1 cellular context compared by ENCODE assay signal in the genomic region with DNA sequence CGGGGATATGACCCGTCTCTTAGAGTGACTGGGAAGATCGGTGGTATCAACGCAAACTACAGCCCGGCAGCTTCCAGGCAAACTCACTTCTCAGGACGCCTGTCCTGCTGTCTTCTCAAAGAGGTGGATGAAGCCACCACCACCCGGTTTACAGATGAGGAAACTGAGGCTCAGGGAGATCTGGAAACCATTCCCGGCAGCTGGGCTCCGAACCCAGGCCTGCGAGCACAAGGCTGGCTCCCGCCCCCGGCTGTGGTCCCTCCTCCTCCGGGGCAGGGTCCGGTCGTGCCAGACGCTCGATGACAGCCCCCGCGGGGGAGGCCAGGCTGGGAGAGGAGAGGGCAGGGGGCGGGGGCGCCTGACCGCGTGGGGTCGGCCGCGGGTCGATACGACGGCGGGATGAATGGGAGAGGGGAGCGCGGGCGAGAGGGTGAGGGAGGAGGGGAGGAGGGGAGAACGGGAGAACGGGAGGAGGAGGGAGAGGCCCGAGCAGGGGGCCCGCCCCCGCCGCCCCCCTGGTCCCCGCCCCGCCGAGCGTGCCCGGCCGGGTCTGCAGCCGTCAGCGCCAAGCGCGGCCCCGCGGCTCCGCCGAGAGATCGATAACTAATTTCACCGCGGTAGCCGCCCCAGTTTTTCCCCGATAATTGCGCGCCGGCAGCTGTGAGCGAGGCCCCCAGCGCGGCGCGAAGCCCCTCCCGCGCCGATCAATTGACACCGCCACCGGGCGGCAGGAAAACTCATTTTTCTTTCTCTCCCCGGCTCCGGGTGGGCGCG.
A peak's percentile ranks its signal among the peaks of the same experiment; 100 is the strongest.
TF ChIP-seq lines count a peak whose summit lies in the region.

No MANE protein-coding gene starts in this region.

TF ChIP-seq in HepG2, 621 proteins besides CTCF, POLR2A, EP300 and RAD21 (continued from another document and continues in another):
- TF ChIP-seq, protein P1, sequence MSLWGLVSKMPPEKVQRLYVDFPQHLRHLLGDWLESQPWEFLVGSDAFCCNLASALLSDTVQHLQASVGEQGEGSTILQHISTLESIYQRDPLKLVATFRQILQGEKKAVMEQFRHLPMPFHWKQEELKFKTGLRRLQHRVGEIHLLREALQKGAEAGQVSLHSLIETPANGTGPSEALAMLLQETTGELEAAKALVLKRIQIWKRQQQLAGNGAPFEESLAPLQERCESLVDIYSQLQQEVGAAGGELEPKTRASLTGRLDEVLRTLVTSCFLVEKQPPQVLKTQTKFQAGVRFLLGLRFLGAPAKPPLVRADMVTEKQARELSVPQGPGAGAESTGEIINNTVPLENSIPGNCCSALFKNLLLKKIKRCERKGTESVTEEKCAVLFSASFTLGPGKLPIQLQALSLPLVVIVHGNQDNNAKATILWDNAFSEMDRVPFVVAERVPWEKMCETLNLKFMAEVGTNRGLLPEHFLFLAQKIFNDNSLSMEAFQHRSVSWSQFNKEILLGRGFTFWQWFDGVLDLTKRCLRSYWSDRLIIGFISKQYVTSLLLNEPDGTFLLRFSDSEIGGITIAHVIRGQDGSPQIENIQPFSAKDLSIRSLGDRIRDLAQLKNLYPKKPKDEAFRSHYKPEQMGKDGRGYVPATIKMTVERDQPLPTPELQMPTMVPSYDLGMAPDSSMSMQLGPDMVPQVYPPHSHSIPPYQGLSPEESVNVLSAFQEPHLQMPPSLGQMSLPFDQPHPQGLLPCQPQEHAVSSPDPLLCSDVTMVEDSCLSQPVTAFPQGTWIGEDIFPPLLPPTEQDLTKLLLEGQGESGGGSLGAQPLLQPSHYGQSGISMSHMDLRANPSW (CRISPR knock-in tag; IDR thresholded peaks at IDR 0.05; ENCODE audit: borderline replicate concordance), result no peak
- TF ChIP-seq ZNF777 (CRISPR knock-in tag; IDR thresholded peaks at IDR 0.05) (peak; percentile 31; the same call in 1 of the 2 replicates), ZNF589 (CRISPR knock-in tag; conservative IDR thresholded peaks at IDR 0.05) (0 out of 2 replicates have a peak, but pooled peaks have one; percentile 55), FOXA3 (CRISPR knock-in tag; IDR thresholded peaks at IDR 0.05) (peak; percentile 20; the same call in 1 of the 2 replicates), MEF2D (CRISPR knock-in tag; IDR thresholded peaks at IDR 0.05) (0 out of 2 replicates have a peak, but pooled peaks have one; percentile 45), ZNF260 (CRISPR knock-in tag; IDR thresholded peaks at IDR 0.05; ENCODE audit: borderline replicate concordance, low read depth) (no peak), ZFY (CRISPR knock-in tag; IDR thresholded peaks at IDR 0.05) (peak; percentile 18; the same call in 1 of the 2 replicates), MEIS1 (CRISPR knock-in tag; IDR thresholded peaks at IDR 0.05; ENCODE audit: borderline replicate concordance) (peak; percentile 31; the same call in 1 of the 2 replicates), PITX1 (CRISPR knock-in tag; IDR thresholded peaks at IDR 0.05) (peak; percentile 48; the same call in 1 of the 2 replicates), DR1 (CRISPR knock-in tag; IDR thresholded peaks at IDR 0.05) (no peak), PHF21A (CRISPR knock-in tag; IDR thresholded peaks at IDR 0.05) (peak; percentile 16; the same call in 1 of the 2 replicates), ZNF350 (CRISPR knock-in tag; IDR thresholded peaks at IDR 0.05; ENCODE audit: borderline replicate concordance, low read depth) (no peak), MYC (CRISPR knock-in tag; IDR thresholded peaks at IDR 0.05; ENCODE audit: borderline replicate concordance) (peak; percentile 55; the same call in 1 of the 2 replicates), DMAP1 (CRISPR knock-in tag; IDR thresholded peaks at IDR 0.05) (no peak), ZNF713 (CRISPR knock-in tag; IDR thresholded peaks at IDR 0.05) (no peak), KDM2A (CRISPR knock-in tag; IDR thresholded peaks at IDR 0.05; ENCODE audit: borderline replicate concordance, low read depth) (peak; percentile 52; the same call in 1 of the 2 replicates), ZNF652 (CRISPR knock-in tag; IDR thresholded peaks at IDR 0.05; ENCODE audit: borderline replicate concordance, low read depth) (no peak), KLF9 (CRISPR knock-in tag; IDR thresholded peaks at IDR 0.05; ENCODE audit: low read depth) (no peak), MBD4 (IDR thresholded peaks at IDR 0.05; ENCODE audit: borderline replicate concordance, low read length) (no peak), NFE2 (CRISPR knock-in tag; IDR thresholded peaks at IDR 0.05) (no peak), SIN3A (IDR thresholded peaks at IDR 0.05; ENCODE audit: borderline replicate concordance, low read depth, low read length) (0 out of 2 replicates have a peak, but pooled peaks have one; percentile 19), DPF2 (CRISPR knock-in tag; IDR thresholded peaks at IDR 0.05; ENCODE audit: borderline replicate concordance, low read depth) (peak; percentile 41; the same call in 1 of the 2 replicates), KMT2A (CRISPR knock-in tag; IDR thresholded peaks at IDR 0.05) (no peak), ZC3H13 (CRISPR knock-in tag; IDR thresholded peaks at IDR 0.05) (no peak), PHF20 (CRISPR knock-in tag; IDR thresholded peaks at IDR 0.05) (0 out of 2 replicates have a peak, but pooled peaks have one; percentile 41)
- TF ChIP-seq, protein P2, sequence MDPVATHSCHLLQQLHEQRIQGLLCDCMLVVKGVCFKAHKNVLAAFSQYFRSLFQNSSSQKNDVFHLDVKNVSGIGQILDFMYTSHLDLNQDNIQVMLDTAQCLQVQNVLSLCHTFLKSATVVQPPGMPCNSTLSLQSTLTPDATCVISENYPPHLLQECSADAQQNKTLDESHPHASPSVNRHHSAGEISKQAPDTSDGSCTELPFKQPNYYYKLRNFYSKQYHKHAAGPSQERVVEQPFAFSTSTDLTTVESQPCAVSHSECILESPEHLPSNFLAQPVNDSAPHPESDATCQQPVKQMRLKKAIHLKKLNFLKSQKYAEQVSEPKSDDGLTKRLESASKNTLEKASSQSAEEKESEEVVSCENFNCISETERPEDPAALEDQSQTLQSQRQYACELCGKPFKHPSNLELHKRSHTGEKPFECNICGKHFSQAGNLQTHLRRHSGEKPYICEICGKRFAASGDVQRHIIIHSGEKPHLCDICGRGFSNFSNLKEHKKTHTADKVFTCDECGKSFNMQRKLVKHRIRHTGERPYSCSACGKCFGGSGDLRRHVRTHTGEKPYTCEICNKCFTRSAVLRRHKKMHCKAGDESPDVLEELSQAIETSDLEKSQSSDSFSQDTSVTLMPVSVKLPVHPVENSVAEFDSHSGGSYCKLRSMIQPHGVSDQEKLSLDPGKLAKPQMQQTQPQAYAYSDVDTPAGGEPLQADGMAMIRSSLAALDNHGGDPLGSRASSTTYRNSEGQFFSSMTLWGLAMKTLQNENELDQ (CRISPR knock-in tag; IDR thresholded peaks at IDR 0.05; ENCODE audit: borderline replicate concordance), result no peak
- TF ChIP-seq, protein P3, sequence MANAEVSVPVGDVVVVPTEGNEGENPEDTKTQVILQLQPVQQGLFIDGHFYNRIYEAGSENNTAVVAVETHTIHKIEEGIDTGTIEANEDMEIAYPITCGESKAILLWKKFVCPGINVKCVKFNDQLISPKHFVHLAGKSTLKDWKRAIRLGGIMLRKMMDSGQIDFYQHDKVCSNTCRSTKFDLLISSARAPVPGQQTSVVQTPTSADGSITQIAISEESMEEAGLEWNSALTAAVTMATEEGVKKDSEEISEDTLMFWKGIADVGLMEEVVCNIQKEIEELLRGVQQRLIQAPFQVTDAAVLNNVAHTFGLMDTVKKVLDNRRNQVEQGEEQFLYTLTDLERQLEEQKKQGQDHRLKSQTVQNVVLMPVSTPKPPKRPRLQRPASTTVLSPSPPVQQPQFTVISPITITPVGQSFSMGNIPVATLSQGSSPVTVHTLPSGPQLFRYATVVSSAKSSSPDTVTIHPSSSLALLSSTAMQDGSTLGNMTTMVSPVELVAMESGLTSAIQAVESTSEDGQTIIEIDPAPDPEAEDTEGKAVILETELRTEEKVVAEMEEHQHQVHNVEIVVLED (CRISPR knock-in tag; IDR thresholded peaks at IDR 0.05; ENCODE audit: borderline replicate concordance), result peak; percentile 40; the same call in 1 of the 2 replicates
- TF ChIP-seq, protein P4, sequence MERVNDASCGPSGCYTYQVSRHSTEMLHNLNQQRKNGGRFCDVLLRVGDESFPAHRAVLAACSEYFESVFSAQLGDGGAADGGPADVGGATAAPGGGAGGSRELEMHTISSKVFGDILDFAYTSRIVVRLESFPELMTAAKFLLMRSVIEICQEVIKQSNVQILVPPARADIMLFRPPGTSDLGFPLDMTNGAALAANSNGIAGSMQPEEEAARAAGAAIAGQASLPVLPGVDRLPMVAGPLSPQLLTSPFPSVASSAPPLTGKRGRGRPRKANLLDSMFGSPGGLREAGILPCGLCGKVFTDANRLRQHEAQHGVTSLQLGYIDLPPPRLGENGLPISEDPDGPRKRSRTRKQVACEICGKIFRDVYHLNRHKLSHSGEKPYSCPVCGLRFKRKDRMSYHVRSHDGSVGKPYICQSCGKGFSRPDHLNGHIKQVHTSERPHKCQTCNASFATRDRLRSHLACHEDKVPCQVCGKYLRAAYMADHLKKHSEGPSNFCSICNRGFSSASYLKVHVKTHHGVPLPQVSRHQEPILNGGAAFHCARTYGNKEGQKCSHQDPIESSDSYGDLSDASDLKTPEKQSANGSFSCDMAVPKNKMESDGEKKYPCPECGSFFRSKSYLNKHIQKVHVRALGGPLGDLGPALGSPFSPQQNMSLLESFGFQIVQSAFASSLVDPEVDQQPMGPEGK (CRISPR knock-in tag; IDR thresholded peaks at IDR 0.05), result peak; percentile 90
- TF ChIP-seq, protein P5, sequence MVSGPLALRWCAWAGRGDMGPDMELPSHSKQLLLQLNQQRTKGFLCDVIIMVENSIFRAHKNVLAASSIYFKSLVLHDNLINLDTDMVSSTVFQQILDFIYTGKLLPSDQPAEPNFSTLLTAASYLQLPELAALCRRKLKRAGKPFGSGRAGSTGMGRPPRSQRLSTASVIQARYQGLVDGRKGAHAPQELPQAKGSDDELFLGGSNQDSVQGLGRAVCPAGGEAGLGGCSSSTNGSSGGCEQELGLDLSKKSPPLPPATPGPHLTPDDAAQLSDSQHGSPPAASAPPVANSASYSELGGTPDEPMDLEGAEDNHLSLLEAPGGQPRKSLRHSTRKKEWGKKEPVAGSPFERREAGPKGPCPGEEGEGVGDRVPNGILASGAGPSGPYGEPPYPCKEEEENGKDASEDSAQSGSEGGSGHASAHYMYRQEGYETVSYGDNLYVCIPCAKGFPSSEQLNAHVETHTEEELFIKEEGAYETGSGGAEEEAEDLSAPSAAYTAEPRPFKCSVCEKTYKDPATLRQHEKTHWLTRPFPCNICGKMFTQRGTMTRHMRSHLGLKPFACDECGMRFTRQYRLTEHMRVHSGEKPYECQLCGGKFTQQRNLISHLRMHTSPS (CRISPR knock-in tag; IDR thresholded peaks at IDR 0.05; ENCODE audit: low read depth), result no peak
- TF ChIP-seq, protein P6, sequence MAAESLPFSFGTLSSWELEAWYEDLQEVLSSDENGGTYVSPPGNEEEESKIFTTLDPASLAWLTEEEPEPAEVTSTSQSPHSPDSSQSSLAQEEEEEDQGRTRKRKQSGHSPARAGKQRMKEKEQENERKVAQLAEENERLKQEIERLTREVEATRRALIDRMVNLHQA (CRISPR knock-in tag; IDR thresholded peaks at IDR 0.05), result no peak
- TF ChIP-seq, protein P7, sequence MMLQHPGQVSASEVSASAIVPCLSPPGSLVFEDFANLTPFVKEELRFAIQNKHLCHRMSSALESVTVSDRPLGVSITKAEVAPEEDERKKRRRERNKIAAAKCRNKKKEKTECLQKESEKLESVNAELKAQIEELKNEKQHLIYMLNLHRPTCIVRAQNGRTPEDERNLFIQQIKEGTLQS (CRISPR knock-in tag; IDR thresholded peaks at IDR 0.05), result no peak
- TF ChIP-seq, protein P8, sequence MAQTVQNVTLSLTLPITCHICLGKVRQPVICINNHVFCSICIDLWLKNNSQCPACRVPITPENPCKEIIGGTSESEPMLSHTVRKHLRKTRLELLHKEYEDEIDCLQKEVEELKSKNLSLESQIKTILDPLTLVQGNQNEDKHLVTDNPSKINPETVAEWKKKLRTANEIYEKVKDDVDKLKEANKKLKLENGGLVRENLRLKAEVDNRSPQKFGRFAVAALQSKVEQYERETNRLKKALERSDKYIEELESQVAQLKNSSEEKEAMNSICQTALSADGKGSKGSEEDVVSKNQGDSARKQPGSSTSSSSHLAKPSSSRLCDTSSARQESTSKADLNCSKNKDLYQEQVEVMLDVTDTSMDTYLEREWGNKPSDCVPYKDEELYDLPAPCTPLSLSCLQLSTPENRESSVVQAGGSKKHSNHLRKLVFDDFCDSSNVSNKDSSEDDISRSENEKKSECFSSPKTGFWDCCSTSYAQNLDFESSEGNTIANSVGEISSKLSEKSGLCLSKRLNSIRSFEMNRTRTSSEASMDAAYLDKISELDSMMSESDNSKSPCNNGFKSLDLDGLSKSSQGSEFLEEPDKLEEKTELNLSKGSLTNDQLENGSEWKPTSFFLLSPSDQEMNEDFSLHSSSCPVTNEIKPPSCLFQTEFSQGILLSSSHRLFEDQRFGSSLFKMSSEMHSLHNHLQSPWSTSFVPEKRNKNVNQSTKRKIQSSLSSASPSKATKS (CRISPR knock-in tag; IDR thresholded peaks at IDR 0.05), result no peak
- TF ChIP-seq, protein P9, sequence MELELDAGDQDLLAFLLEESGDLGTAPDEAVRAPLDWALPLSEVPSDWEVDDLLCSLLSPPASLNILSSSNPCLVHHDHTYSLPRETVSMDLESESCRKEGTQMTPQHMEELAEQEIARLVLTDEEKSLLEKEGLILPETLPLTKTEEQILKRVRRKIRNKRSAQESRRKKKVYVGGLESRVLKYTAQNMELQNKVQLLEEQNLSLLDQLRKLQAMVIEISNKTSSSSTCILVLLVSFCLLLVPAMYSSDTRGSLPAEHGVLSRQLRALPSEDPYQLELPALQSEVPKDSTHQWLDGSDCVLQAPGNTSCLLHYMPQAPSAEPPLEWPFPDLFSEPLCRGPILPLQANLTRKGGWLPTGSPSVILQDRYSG (CRISPR knock-in tag; IDR thresholded peaks at IDR 0.05), result no peak
- TF ChIP-seq, protein P10, sequence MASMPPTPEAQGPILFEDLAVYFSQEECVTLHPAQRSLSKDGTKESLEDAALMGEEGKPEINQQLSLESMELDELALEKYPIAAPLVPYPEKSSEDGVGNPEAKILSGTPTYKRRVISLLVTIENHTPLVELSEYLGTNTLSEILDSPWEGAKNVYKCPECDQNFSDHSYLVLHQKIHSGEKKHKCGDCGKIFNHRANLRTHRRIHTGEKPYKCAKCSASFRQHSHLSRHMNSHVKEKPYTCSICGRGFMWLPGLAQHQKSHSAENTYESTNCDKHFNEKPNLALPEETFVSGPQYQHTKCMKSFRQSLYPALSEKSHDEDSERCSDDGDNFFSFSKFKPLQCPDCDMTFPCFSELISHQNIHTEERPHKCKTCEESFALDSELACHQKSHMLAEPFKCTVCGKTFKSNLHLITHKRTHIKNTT (CRISPR knock-in tag; IDR thresholded peaks at IDR 0.05), result no peak
- TF ChIP-seq, protein P11, sequence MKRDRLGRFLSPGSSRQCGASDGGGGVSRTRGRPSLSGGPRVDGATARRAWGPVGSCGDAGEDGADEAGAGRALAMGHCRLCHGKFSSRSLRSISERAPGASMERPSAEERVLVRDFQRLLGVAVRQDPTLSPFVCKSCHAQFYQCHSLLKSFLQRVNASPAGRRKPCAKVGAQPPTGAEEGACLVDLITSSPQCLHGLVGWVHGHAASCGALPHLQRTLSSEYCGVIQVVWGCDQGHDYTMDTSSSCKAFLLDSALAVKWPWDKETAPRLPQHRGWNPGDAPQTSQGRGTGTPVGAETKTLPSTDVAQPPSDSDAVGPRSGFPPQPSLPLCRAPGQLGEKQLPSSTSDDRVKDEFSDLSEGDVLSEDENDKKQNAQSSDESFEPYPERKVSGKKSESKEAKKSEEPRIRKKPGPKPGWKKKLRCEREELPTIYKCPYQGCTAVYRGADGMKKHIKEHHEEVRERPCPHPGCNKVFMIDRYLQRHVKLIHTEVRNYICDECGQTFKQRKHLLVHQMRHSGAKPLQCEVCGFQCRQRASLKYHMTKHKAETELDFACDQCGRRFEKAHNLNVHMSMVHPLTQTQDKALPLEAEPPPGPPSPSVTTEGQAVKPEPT (CRISPR knock-in tag; IDR thresholded peaks at IDR 0.05; ENCODE audit: low read depth), result no peak
